In genomic region chr15:84634228-84634837, GRCh38 we compare ENCODE assay signal across 8 cellular contexts.
A peak's percentile ranks its signal among the peaks of the same experiment; 100 is the strongest.
DNase-seq lines count a peak whose midpoint lies in the region; ATAC-seq and TF ChIP-seq lines count a peak whose summit lies in the region.

No MANE protein-coding gene starts in this region.

- H3K27ac ChIP-seq in SK-N-MC, result peak overlapping the region; percentile 11; the same call in 1 of the 2 replicates

- H3K4me3 ChIP-seq in GM06990 (replicated peaks; ENCODE audit: low read depth, low read length) (peak overlapping the region; percentile 65), SK-N-MC (peak overlapping the region; percentile 49), fibroblast of mammary gland (ENCODE audit: control insufficient read depth, low read depth, low read length) (peak overlapping the region; percentile 56)

- peak overlapping the region; percentile 33 for H3K9ac ChIP-seq in SK-N-MC (ENCODE audit: insufficient read length)

- DNase-seq in GM06990 (ENCODE audit: extremely low read depth, insufficient read length), result no peak
- DNase-seq in SK-N-MC (ENCODE audit: low read depth, low spot score), result no peak
- no peak for DNase-seq in fibroblast of mammary gland (ENCODE audit: low read depth)
- DNase-seq in pons (ENCODE audit: low spot score), result peak; percentile 49
- DNase-seq in NCI-H2029 (lab: John Stamatoyannopoulos, UW), result no peak
- no peak for DNase-seq in retina
- no peak for DNase-seq in stimulated activated CD4-positive, alpha-beta T cell treated with anti-CD3 and anti-CD28 coated beads, Interleukin-4, amount 100 ng/mL, for 4 hours

- ATAC-seq in HG03432 (IDR thresholded peaks at IDR 0.05; ENCODE audit: unreplicated experiment), result no peak

- H3K9me3 ChIP-seq in SK-N-MC (ENCODE audit: low read depth, low read length), result no peaks in the 10 kb centered on the region

- TF ChIP-seq CTCF in GM06990 (IDR thresholded peaks at IDR 0.05; ENCODE audit: insufficient read depth, low read length, poor library complexity, severe bottlenecking) (no peak), fibroblast of mammary gland (conservative IDR thresholded peaks at IDR 0.05; ENCODE audit: control insufficient read depth, insufficient read depth, low read depth, low read length) (no peak)

- H3K36me3 ChIP-seq in GM06990 (ENCODE audit: control insufficient read depth, insufficient read depth, low read length) (peaks cover under 1% of the 10 kb centered on the region; the same call in 1 of the 2 replicates), SK-N-MC (ENCODE audit: insufficient read depth, low read length) (peaks cover 15% of the 10 kb centered on the region)

- no peaks in the 10 kb centered on the region for H3K27me3 ChIP-seq in GM06990 (replicated peaks; ENCODE audit: control insufficient read depth, insufficient read depth, low read length)
